8 cellular contexts compared by ENCODE assay signal in genomic region chr2:11343626-11344341, GRCh38. TPM values are rescaled to one million over a fixed set of nuclear protein-coding genes. Genes with fewer than 3 reads are reported as not detected.
DNase-seq lines count a peak whose midpoint lies in the region; ATAC-seq and TF ChIP-seq lines count a peak whose summit lies in the region.

No MANE protein-coding gene starts in this region.

- CTCF ChIA-PET in SK-N-SH (lab: Yijun Ruan, JAX), result interaction anchor here (0.9 to 5.1 kb wide), 12 partner anchors 14 to 512 kb away, joined by 3 to 34 read pairs (median 6); a partner anchor contains a TSS

- DNase-seq in DMS53 treated with DMSO at 0.1 percent for 48 hours (lab: John Stamatoyannopoulos, UW; ENCODE audit: unreplicated experiment), result peak; percentile 27
- DNase-seq in HL-60 (ENCODE audit: low read depth in 1 of 2, low spot score in 1 of 2), result peak in 1 of 2 experiments; percentile 35
- DNase-seq in SK-N-SH, result peak; percentile 81
- DNase-seq in ascending aorta (ENCODE audit: low spot score in 2 of 2), result peak in 1 of 2 donors; percentile 76
- DNase-seq in dedifferentiated amniotic fluid mesenchymal stem cell (ENCODE audit: extremely low spot score), result no peak

- H3K4me1 ChIP-seq in SK-N-SH (ENCODE audit: control insufficient read depth in 1 of 2, insufficient read depth in 2 of 2, low read depth in 1 of 2, low read length in 1 of 2) (peaks cover 18 to 25% of the 10 kb centered on the region in 2 experiments), ascending aorta (peaks cover 0 to 17% of the 10 kb centered on the region in 2 donors), skeletal muscle satellite cell (ENCODE audit: control insufficient read depth, insufficient read depth, low read length) (peaks cover 21% of the 10 kb centered on the region)

- POLR2A ChIA-PET in SK-N-SH (lab: Yijun Ruan, JAX), result interaction anchor here (0.8 to 2.4 kb wide), 12 partner anchors 10 to 531 kb away, joined by 3 to 16 read pairs (median 4); partner anchors contain the start of gene PDIA6

- H3K4me3 ChIP-seq in HL-60 (replicated peaks; ENCODE audit: insufficient read depth, low read length) (peak overlapping the region; percentile 83), SK-N-SH (ENCODE audit: low read depth in 2 of 2, low read length in 1 of 2) (peak overlapping the region; percentile 88 to 99), ascending aorta (peak overlapping the region; percentile 100), iPS-11a (ENCODE audit: low read depth, low read length) (peak overlapping the region; percentile 79), skeletal muscle satellite cell (ENCODE audit: low read length) (peak overlapping the region; percentile 74)

- H4K20me1 ChIP-seq in SK-N-SH (ENCODE audit: insufficient read depth), result peaks cover 46% of the 10 kb centered on the region

- no peaks in the 10 kb centered on the region for H3K36me3 ChIP-seq in SK-N-SH (replicated peaks in 1 of 2; ENCODE audit: control insufficient read depth in 1 of 2, insufficient read depth in 2 of 2, low read length in 1 of 2)
- no peaks in the 10 kb centered on the region for H3K36me3 ChIP-seq in ascending aorta
- no peaks in the 10 kb centered on the region for H3K36me3 ChIP-seq in skeletal muscle satellite cell (ENCODE audit: insufficient read depth, low read length)

- no peak for TF ChIP-seq EP300 in SK-N-SH (IDR thresholded peaks at IDR 0.05; ENCODE audit: borderline replicate concordance in 1 of 2, low read depth in 1 of 2, low read length in 1 of 2)

- TF ChIP-seq CTCF in HL-60 (IDR thresholded peaks at IDR 0.05; ENCODE audit: insufficient read depth, low read length) (no peak), SK-N-SH (IDR thresholded peaks at IDR 0.05) (no peak), ascending aorta (IDR thresholded peaks at IDR 0.05) (no peak)

- no peaks in the 10 kb centered on the region for H3K27me3 ChIP-seq in HL-60 (ENCODE audit: insufficient read depth, poor library complexity, severe bottlenecking)
- H3K27me3 ChIP-seq in SK-N-SH (ENCODE audit: insufficient read depth), result no peaks in the 10 kb centered on the region
- no peaks in the 10 kb centered on the region for H3K27me3 ChIP-seq in ascending aorta
- no peaks in the 10 kb centered on the region for H3K27me3 ChIP-seq in skeletal muscle satellite cell (ENCODE audit: control insufficient read depth, insufficient read depth, low read length)

- H3K4me2 ChIP-seq in SK-N-SH (peak overlapping the region; percentile 92), skeletal muscle satellite cell (ENCODE audit: low read length) (peak overlapping the region; percentile 91)

- 2% methylated on average over 23 of the region's 56 CpGs for WGBS in SK-N-SH (ENCODE audit: low lambda C conversion rate)

- TF ChIP-seq RAD21 in SK-N-SH (IDR thresholded peaks at IDR 0.05; ENCODE audit: low read length), result no peak

- H3K9me3 ChIP-seq in SK-N-SH, result no peaks in the 10 kb centered on the region
- no peaks in the 10 kb centered on the region for H3K9me3 ChIP-seq in ascending aorta
- no peaks in the 10 kb centered on the region for H3K9me3 ChIP-seq in skeletal muscle satellite cell (replicated peaks; ENCODE audit: low read length)

- H3K9ac ChIP-seq in SK-N-SH (peak overlapping the region; percentile 83), skeletal muscle satellite cell (ENCODE audit: low read depth, low read length) (peak overlapping the region; percentile 97)

- peaks cover 23% of the 10 kb centered on the region for H3F3A ChIP-seq in SK-N-SH (replicated peaks; ENCODE audit: insufficient read depth)

- intact Hi-C loops in ascending aorta (cut with DNase I), result loop anchor here (2.0 to 10.0 kb wide), 3 partner anchors 109 to 211 kb away; partner anchors contain the start of gene E2F6

- H3K27ac ChIP-seq in HL-60 (replicated peaks) (peak overlapping the region; percentile 58), SK-N-SH (ENCODE audit: low read depth in 2 of 2, low read length in 1 of 2) (peak overlapping the region; percentile 56 to 98), ascending aorta (peak overlapping the region; percentile 99 to 100)

- peak; percentile 25 for ATAC-seq in GM21367 (IDR thresholded peaks at IDR 0.05; ENCODE audit: unreplicated experiment)

- no peak overlapping the region for H2AFZ ChIP-seq in SK-N-SH (ENCODE audit: low read depth)

- no peaks in the 10 kb centered on the region for H3K9me2 ChIP-seq in SK-N-SH

- H3K79me2 ChIP-seq in SK-N-SH (ENCODE audit: insufficient read depth), result peaks cover 54% of the 10 kb centered on the region

TF ChIP-seq in SK-N-SH, 30 proteins besides CTCF, POLR2A, EP300 and RAD21 (continues in another document):
- TF ChIP-seq POLR2AphosphoS5 (IDR thresholded peaks at IDR 0.05; ENCODE audit: low read depth, low read length) (no peak), SMC3 (IDR thresholded peaks at IDR 0.05; ENCODE audit: low read depth, low read length) (no peak), SIN3A (IDR thresholded peaks at IDR 0.05; ENCODE audit: borderline replicate concordance, low read depth, low read length) (peak; percentile 66; the same call in 1 of the 2 replicates), FOSL2 (IDR thresholded peaks at IDR 0.05; ENCODE audit: borderline replicate concordance, low read depth) (no peak; the same call in 1 of the 2 replicates), CHD2 (IDR thresholded peaks at IDR 0.05; ENCODE audit: low read length, partially characterized antibody) (peak; percentile 14), USF1 (IDR thresholded peaks at IDR 0.05; ENCODE audit: borderline replicate concordance, low read depth) (no peak), ZBTB33 (IDR thresholded peaks at IDR 0.05; ENCODE audit: borderline replicate concordance, low read depth) (no peak), EZH2phosphoT487 (IDR thresholded peaks at IDR 0.05; ENCODE audit: borderline replicate concordance, low read depth) (no peak), REST (IDR thresholded peaks at IDR 0.05; ENCODE audit: low read depth, low read length) (no peak), MAX (IDR thresholded peaks at IDR 0.05; ENCODE audit: low read depth) (peak; percentile 53; the same call in 1 of the 2 replicates), JUND (IDR thresholded peaks at IDR 0.05) (no peak), RXRA (IDR thresholded peaks at IDR 0.05; ENCODE audit: borderline replicate concordance, low read depth) (no peak), TEAD4 (IDR thresholded peaks at IDR 0.05; ENCODE audit: borderline replicate concordance, insufficient read depth) (no peak), FOXM1 (IDR thresholded peaks at IDR 0.05; ENCODE audit: low read depth) (no peak), GATA2 (CRISPR knock-in tag; IDR thresholded peaks at IDR 0.05) (no peak), MXI1 (IDR thresholded peaks at IDR 0.05; ENCODE audit: low read depth, low read length) (peak; percentile 91), GABPA (IDR thresholded peaks at IDR 0.05; ENCODE audit: low read depth) (no peak)

RNA-seq across cellular contexts. Expression of gene ROCK2, which starts 0.7 kb away (rescaled TPM):
- 4.2 and 4.9 TPM in 2 replicates for polyA plus RNA-seq in SK-N-SH (2012; rRNA removed)
- 6.5 and 8.4 TPM in 2 replicates for polyA plus RNA-seq in SK-N-SH (2012; cell fraction: cytosol; rRNA removed)
- polyA plus RNA-seq in SK-N-SH (2012; cell fraction: nucleus; rRNA removed), result 2.9 and 5.3 TPM in 2 replicates
- 33.0 TPM for total RNA-seq in ascending aorta
- total RNA-seq in skeletal muscle satellite cell (2012; rRNA removed), result 22.7 and 28.1 TPM in 2 replicates
